Comparison of ENCODE assay signal across 14 cellular contexts in genomic region chr17:72380737-72381136, GRCh38.
DNase-seq lines count a peak whose midpoint lies in the region; ATAC-seq and TF ChIP-seq lines count a peak whose summit lies in the region.
"Had no signal": no experiment of that assay in that cellular context is flagged by ENCODE, and none has a peak within 500 bp of the region (broad histone marks: within the 10 kb centered on the region; RNA-seq: fewer than 3 reads in every experiment).

No MANE protein-coding gene starts in this region.

- no peak overlapping the region for H3K9ac ChIP-seq in OCI-LY3 (ENCODE audit: low read length)

- in situ Hi-C loops in GM13977 (cut with MboI; ENCODE audit: low pct_unique_long_range_greater_than_20kb, low sequenced_read_pairs, unreplicated experiment) = no loop called here

- peaks cover 59% of the 10 kb centered on the region for H3K4me1 Mint-ChIP-seq in mesothelial cell of epicardium
- H3K4me1 Mint-ChIP-seq in activated T-helper 1 cell treated with anti-CD3 and anti-CD28 coated beads, Interleukin-12 subunit alpha, Interleukin-12 subunit beta, Interleukin-2, Interleukin-4 antibody, amounts not matched to agents 30 ng/mL and 10 ng/mL and 1 ng/mL, durations not matched to agents 14 hours and 24 hours and 36 hours (ENCODE audit: low read depth) = no peaks in the 10 kb centered on the region
- no peaks in the 10 kb centered on the region for H3K4me1 Mint-ChIP-seq in stimulated activated naive B cell treated with anti-CD40 and anti-IgM and Interleukin-4, amounts not matched to agents 10 μg/mL and 1 μg/mL and 100 μg/mL, for 72 hours
- H3K4me1 Mint-ChIP-seq: B cell had no signal

- H3K9me3 ChIP-seq in A673 (ENCODE audit: low read depth, low read length, poor library complexity, severe bottlenecking) (no peaks in the 10 kb centered on the region), OCI-LY3 (ENCODE audit: insufficient read depth, low read length) (no peaks in the 10 kb centered on the region)

- H3K27me3 ChIP-seq in A673 (replicated peaks; ENCODE audit: insufficient read depth, low read depth, low read length, poor library complexity) (no peaks in the 10 kb centered on the region), OCI-LY3 (ENCODE audit: low read depth, low read length) (no peaks in the 10 kb centered on the region)

- 0 out of 2 replicates have a peak overlapping the region, but pooled peaks have one; percentile 7 for H3K4me2 ChIP-seq in OCI-LY3 (ENCODE audit: low read length)

- H3K36me3 Mint-ChIP-seq in mesothelial cell of epicardium = no peaks in the 10 kb centered on the region
- H3K36me3 Mint-ChIP-seq in activated T-helper 1 cell treated with anti-CD3 and anti-CD28 coated beads, Interleukin-12 subunit alpha, Interleukin-12 subunit beta, Interleukin-2, Interleukin-4 antibody, amounts not matched to agents 30 ng/mL and 10 ng/mL and 1 ng/mL, durations not matched to agents 14 hours and 24 hours and 36 hours (ENCODE audit: low read depth) = no peaks in the 10 kb centered on the region
- no peaks in the 10 kb centered on the region for H3K36me3 Mint-ChIP-seq in stimulated activated naive B cell treated with anti-CD40 and anti-IgM and Interleukin-4, amounts not matched to agents 10 μg/mL and 1 μg/mL and 100 μg/mL, for 72 hours
- H3K36me3 Mint-ChIP-seq: IgD-negative memory B cell had no signal

- no peaks in the 10 kb centered on the region for H3K79me2 ChIP-seq in OCI-LY3 (ENCODE audit: low read length)

- POLR2A ChIA-PET in A673 (lab: Charles Lee; ENCODE audit: low non-redundant PET) = no interaction called here

- H3K36me3 ChIP-seq in A673 (ENCODE audit: insufficient read depth, low read length, poor library complexity, severe bottlenecking) (no peaks in the 10 kb centered on the region), OCI-LY3 (replicated peaks; ENCODE audit: low read depth, low read length) (no peaks in the 10 kb centered on the region)

- CTCF ChIA-PET in A673 (lab: Charles Lee) = no interaction called here

- H3K27ac ChIP-seq in A673 (ENCODE audit: low read depth, low read length, poor library complexity, severe bottlenecking) (peak overlapping the region; percentile 24), OCI-LY3 (ENCODE audit: low read length) (no peak overlapping the region)

- TF ChIP-seq CTCF in A673 (conservative IDR thresholded peaks at IDR 0.05; ENCODE audit: low read depth, low read length) (no peak), GM13977 (IDR thresholded peaks at IDR 0.05; ENCODE audit: extremely low read depth, insufficient read depth, missing control alignments) (no peak), OCI-LY3 (IDR thresholded peaks at IDR 0.05; ENCODE audit: low read depth, low read length) (no peak), mesothelial cell of epicardium (IDR thresholded peaks at IDR 0.05; ENCODE audit: unreplicated experiment) (no peak)

- H3K27ac Mint-ChIP-seq in mesothelial cell of epicardium = peak overlapping the region; percentile 68
- no peak overlapping the region for H3K27ac Mint-ChIP-seq in activated T-helper 1 cell treated with anti-CD3 and anti-CD28 coated beads, Interleukin-12 subunit alpha, Interleukin-12 subunit beta, Interleukin-2, Interleukin-4 antibody, amounts not matched to agents 30 ng/mL and 10 ng/mL and 1 ng/mL, durations not matched to agents 14 hours and 24 hours and 36 hours
- no peak overlapping the region for H3K27ac Mint-ChIP-seq in stimulated activated naive B cell treated with anti-CD40 and anti-IgM and Interleukin-4, amounts not matched to agents 10 μg/mL and 1 μg/mL and 100 μg/mL, for 72 hours
- H3K27ac Mint-ChIP-seq: B cell; CD4-positive, alpha-beta T cell; IgD-negative memory B cell had no signal

- ATAC-seq in stimulated activated naive B cell treated with anti-CD40 and anti-IgM and Interleukin-4, amounts not matched to agents 10 μg/mL and 1 μg/mL and 100 μg/mL, for 72 hours (replicated peaks) = no peak
- ATAC-seq: HCT116 had no signal

- no peak overlapping the region for H2AFZ ChIP-seq in OCI-LY3 (ENCODE audit: low read depth, low read length)

- no peak for DNase-seq in A673 (ENCODE audit: low spot score)
- DNase-seq in GM13977 (ENCODE audit: low spot score) = peak; percentile 59
- no peak for DNase-seq in mesothelial cell of epicardium (ENCODE audit: low spot score in 2 of 2, unreplicated experiment in 2 of 2)
- DNase-seq in iPS-NIHi7 (ENCODE audit: extremely low spot score) = no peak
- DNase-seq in activated T-helper 1 cell treated with anti-CD3 and anti-CD28 coated beads, Interleukin-12 subunit alpha, Interleukin-12 subunit beta, Interleukin-2, Interleukin-4 antibody, amounts not matched to agents 30 ng/mL and 10 ng/mL and 1 ng/mL, durations not matched to agents 14 hours and 24 hours and 36 hours (ENCODE audit: low spot score) = no peak
- no peak for DNase-seq in stimulated activated naive B cell treated with anti-CD40 and anti-IgM and Interleukin-4, amounts not matched to agents 10 μg/mL and 1 μg/mL and 100 μg/mL, for 72 hours
- DNase-seq: C1 segment of cervical spinal cord; Calu3; CD4-positive, alpha-beta T cell; DMS 273 treated with DMSO at 0.1 percent for 48 hours had no signal

- H4K20me1 ChIP-seq in OCI-LY3 (ENCODE audit: insufficient read depth, low read length) = no peaks in the 10 kb centered on the region

- no peaks in the 10 kb centered on the region for H3K27me3 Mint-ChIP-seq in mesothelial cell of epicardium (ENCODE audit: low read depth)
- H3K27me3 Mint-ChIP-seq in activated T-helper 1 cell treated with anti-CD3 and anti-CD28 coated beads, Interleukin-12 subunit alpha, Interleukin-12 subunit beta, Interleukin-2, Interleukin-4 antibody, amounts not matched to agents 30 ng/mL and 10 ng/mL and 1 ng/mL, durations not matched to agents 14 hours and 24 hours and 36 hours (ENCODE audit: insufficient read depth) = no peaks in the 10 kb centered on the region
- peaks cover 0 to 5% of the 10 kb centered on the region in 2 donors for H3K27me3 Mint-ChIP-seq in stimulated activated naive B cell treated with anti-CD40 and anti-IgM and Interleukin-4, amounts not matched to agents 10 μg/mL and 1 μg/mL and 100 μg/mL, for 72 hours

- intact Hi-C loops in A673 (cut with micrococcal nuclease; ENCODE audit: unreplicated experiment) = no loop called here
- intact Hi-C loops in activated T-helper 1 cell treated with anti-CD3 and anti-CD28 coated beads, Interleukin-12 subunit alpha, Interleukin-12 subunit beta, Interleukin-2, Interleukin-4 antibody, amounts not matched to agents 30 ng/mL and 10 ng/mL and 1 ng/mL, durations not matched to agents 14 hours and 24 hours and 36 hours (cut with micrococcal nuclease) = no loop called here

- no TSS peak for BruUV-seq in A673 (replicated peaks; lab: Mats Ljungman, UMichigan)

- H3K9me3 Mint-ChIP-seq in mesothelial cell of epicardium = no peaks in the 10 kb centered on the region
- H3K9me3 Mint-ChIP-seq in activated T-helper 1 cell treated with anti-CD3 and anti-CD28 coated beads, Interleukin-12 subunit alpha, Interleukin-12 subunit beta, Interleukin-2, Interleukin-4 antibody, amounts not matched to agents 30 ng/mL and 10 ng/mL and 1 ng/mL, durations not matched to agents 14 hours and 24 hours and 36 hours = no peaks in the 10 kb centered on the region
- H3K9me3 Mint-ChIP-seq in stimulated activated naive B cell treated with anti-CD40 and anti-IgM and Interleukin-4, amounts not matched to agents 10 μg/mL and 1 μg/mL and 100 μg/mL, for 72 hours = peaks cover 0 to 3% of the 10 kb centered on the region in 2 donors

- H3K4me1 ChIP-seq in A673 (ENCODE audit: insufficient read depth, low read length, poor library complexity, severe bottlenecking) (peaks cover 79% of the 10 kb centered on the region), OCI-LY3 (ENCODE audit: low read length) (peaks cover 7% of the 10 kb centered on the region)

- H3K4me3 ChIP-seq in A673 (ENCODE audit: low read depth, low read length, poor library complexity, severe bottlenecking) = no peak overlapping the region
- no peak overlapping the region for H3K4me3 ChIP-seq in OCI-LY3 (ENCODE audit: low read length)

- H3K4me3 Mint-ChIP-seq in mesothelial cell of epicardium = no peak overlapping the region
- no peak overlapping the region for H3K4me3 Mint-ChIP-seq in activated T-helper 1 cell treated with anti-CD3 and anti-CD28 coated beads, Interleukin-12 subunit alpha, Interleukin-12 subunit beta, Interleukin-2, Interleukin-4 antibody, amounts not matched to agents 30 ng/mL and 10 ng/mL and 1 ng/mL, durations not matched to agents 14 hours and 24 hours and 36 hours
- H3K4me3 Mint-ChIP-seq in stimulated activated naive B cell treated with anti-CD40 and anti-IgM and Interleukin-4, amounts not matched to agents 10 μg/mL and 1 μg/mL and 100 μg/mL, for 72 hours = no peak overlapping the region
- H3K4me3 Mint-ChIP-seq: B cell; CD4-positive, alpha-beta T cell; IgD-negative memory B cell had no signal
